9 cellular contexts compared by ENCODE assay signal in genomic region chr7:150979706-150980390, GRCh38. TPM values are rescaled to one million over a fixed set of nuclear protein-coding genes. Genes with fewer than 3 reads are reported as not detected.
A peak's percentile ranks its signal among the peaks of the same experiment; 100 is the strongest.
DNase-seq lines count a peak whose midpoint lies in the region; ATAC-seq and TF ChIP-seq lines count a peak whose summit lies in the region.
"Had no signal": no experiment of that assay in that cellular context is flagged by ENCODE, and none has a peak within 500 bp of the region (broad histone marks: within the 10 kb centered on the region; RNA-seq: fewer than 3 reads in every experiment).

No MANE protein-coding gene starts in this region.

- H3K36me3 ChIP-seq in SJCRH30 (no peaks in the 10 kb centered on the region), hepatocyte (replicated peaks; ENCODE audit: insufficient read depth, low read depth) (no peaks in the 10 kb centered on the region), rectal smooth muscle tissue (ENCODE audit: control insufficient read depth, insufficient read depth, low read length) (no peaks in the 10 kb centered on the region)
- H3K36me3 ChIP-seq: spleen had no signal

- H3K9me3 ChIP-seq in SJCRH30 (replicated peaks) (no peaks in the 10 kb centered on the region), hepatocyte (ENCODE audit: low read depth) (no peaks in the 10 kb centered on the region)
- H3K9me3 ChIP-seq: spleen had no signal

- no peaks in the 10 kb centered on the region for H3K9me2 ChIP-seq in hepatocyte (replicated peaks; ENCODE audit: insufficient read depth)

- H3K27ac ChIP-seq in SJCRH30 = peak overlapping the region; percentile 93
- H3K27ac ChIP-seq in hepatocyte = no peak overlapping the region
- peak overlapping the region; percentile 98 for H3K27ac ChIP-seq in rectal smooth muscle tissue (ENCODE audit: low read depth, low read length)
- H3K27ac ChIP-seq: spleen had no signal

- H3K4me3 ChIP-seq in SJCRH30 (peak overlapping the region; percentile 62), hepatocyte (no peak overlapping the region), rectal smooth muscle tissue (ENCODE audit: low read length) (peak overlapping the region; percentile 44), lower leg skin (ENCODE audit: low read depth, poor library complexity, severe bottlenecking) (no peak overlapping the region)

- no peak overlapping the region for H3K9ac ChIP-seq in rectal smooth muscle tissue (ENCODE audit: low read length)

- WGBS in hepatocyte (ENCODE audit: low lambda C conversion rate, missing lambda C conversion rate) = 51% methylated on average over 6 of the region's 7 CpGs
- WGBS in lower leg skin, 2 donors = 32 to 42% methylated on average over 7 of the region's 7 CpGs

- H3K27me3 ChIP-seq in SJCRH30 (no peaks in the 10 kb centered on the region), hepatocyte (peaks cover 31% of the 10 kb centered on the region), rectal smooth muscle tissue (ENCODE audit: control insufficient read depth, insufficient read depth, low read length) (peaks cover 15% of the 10 kb centered on the region)

- TF ChIP-seq CTCF in hepatocyte (IDR thresholded peaks at IDR 0.05; ENCODE audit: poor library complexity) (no peak), lower leg skin (IDR thresholded peaks at IDR 0.05) (no peak)

- H4K20me1 ChIP-seq in hepatocyte (ENCODE audit: insufficient read depth, poor library complexity, severe bottlenecking) = no peaks in the 10 kb centered on the region

- H3K4me2 ChIP-seq in hepatocyte = peak overlapping the region; percentile 98

- intact Hi-C loops in lower leg skin (cut with DNase I; ENCODE audit: low total_unique reads) = loop anchor here (10.0 kb wide), 1 partner anchor 75 kb away; no protein-coding TSS in a partner anchor

- H3K4me1 ChIP-seq in SJCRH30 (peaks cover 27% of the 10 kb centered on the region), hepatocyte (ENCODE audit: insufficient read depth) (peaks cover 37% of the 10 kb centered on the region), rectal smooth muscle tissue (ENCODE audit: control insufficient read depth, insufficient read depth, low read length) (peaks cover 28% of the 10 kb centered on the region)

- no peak for ATAC-seq in HG03460 (IDR thresholded peaks at IDR 0.05; ENCODE audit: unreplicated experiment)
- ATAC-seq in GM18498 (IDR thresholded peaks at IDR 0.05; ENCODE audit: unreplicated experiment) = no peak

- no peak overlapping the region for H2AFZ ChIP-seq in hepatocyte

- no peaks in the 10 kb centered on the region for H3K79me2 ChIP-seq in hepatocyte

- TF ChIP-seq POLR2A in lower leg skin (IDR thresholded peaks at IDR 0.05) = no peak

- DNase-seq in DMS53 treated with DMSO at 0.1 percent for 48 hours (lab: John Stamatoyannopoulos, UW; ENCODE audit: unreplicated experiment) (peak; percentile 38), SJCRH30 (peak; percentile 71 to 74), hepatocyte (ENCODE audit: low spot score) (no peak), lower leg skin (ENCODE audit: low spot score in 2 of 2) (no peak), cortex of kidney (lab: John Stamatoyannopoulos, UW) (no peak)
- DNase-seq: spleen had no signal

RNA-seq across cellular contexts. Expression of gene KCNH2, which starts 1.7 kb away (rescaled TPM):
- total RNA-seq in SJCRH30 (2014; rRNA removed; shearing (Covaris generic)) = 15.9 and 19.3 TPM in 2 replicates
- 8.4 and 9.4 TPM in 2 replicates for total RNA-seq in hepatocyte
- 9.1 and 11.3 TPM in 2 replicates for polyA plus RNA-seq in hepatocyte
- total RNA-seq in lower leg skin = 1 to 10 TPM in 1 of 4 donors, under 1 TPM in 3; 0.15 to 1.1 (median 0.36) TPM

RNA-seq across cellular contexts. Expression of gene NOS3, which starts 11.0 kb away (rescaled TPM):
- 0.05 and 0.20 TPM in 2 replicates for total RNA-seq in SJCRH30 (2014; rRNA removed; shearing (Covaris generic))
- 8.1 and 9.8 TPM in 2 replicates for total RNA-seq in hepatocyte
- 15.3 and 17.4 TPM in 2 replicates for polyA plus RNA-seq in hepatocyte
- 1 to 10 TPM; 4.0 to 8.9 (median 5.8) TPM for total RNA-seq in lower leg skin

RNA-seq across cellular contexts. Expression of gene ATG9B, which starts 44.4 kb away (rescaled TPM):
- 0.08 TPM in 1 of 2 replicates, not detected in the other for total RNA-seq in SJCRH30 (2014; rRNA removed; shearing (Covaris generic))
- 0.64 and 0.80 TPM in 2 replicates for total RNA-seq in hepatocyte
- 2.4 and 13.2 TPM in 2 replicates for polyA plus RNA-seq in hepatocyte
- 100 to 1,000 TPM in 1 of 4 donors, 10 to 100 TPM in 3; 47.6 to 125 (median 59.8) TPM for total RNA-seq in lower leg skin

RNA-seq across cellular contexts. Expression of gene ABCB8, which starts 48.4 kb away (rescaled TPM):
- 20.8 and 22.3 TPM in 2 replicates for total RNA-seq in SJCRH30 (2014; rRNA removed; shearing (Covaris generic))
- total RNA-seq in hepatocyte (22.6 and 24.4 TPM in 2 replicates), lower leg skin (10 to 100 TPM; 22.9 to 35.2 (median 27.6) TPM)
- 32.6 and 41.2 TPM in 2 replicates for polyA plus RNA-seq in hepatocyte

Comparison
In these comparisons a context has a peak if more than half of its experiments do, and no peak if none do; other contexts are left out.
1. DNase-seq: peak in DMS53 treated with DMSO at 0.1 percent for 48 hours (single experiment) and SJCRH30 (2 of 2); none in hepatocyte (single experiment), lower leg skin (0 of 2) and cortex of kidney (single experiment).
2. H3K4me3 ChIP-seq: peak in SJCRH30 (single experiment) and rectal smooth muscle tissue (single experiment); none in hepatocyte (single experiment) and lower leg skin (single experiment).
3. RNA of gene ATG9B, which starts 44.4 kb away (total RNA-seq): 47.6 to 125 TPM in lower leg skin; 0.64 to 0.80 TPM in hepatocyte and 0.08 TPM in SJCRH30; every median in the first group is over 10 times any median in the second.